In the genomic region with DNA sequence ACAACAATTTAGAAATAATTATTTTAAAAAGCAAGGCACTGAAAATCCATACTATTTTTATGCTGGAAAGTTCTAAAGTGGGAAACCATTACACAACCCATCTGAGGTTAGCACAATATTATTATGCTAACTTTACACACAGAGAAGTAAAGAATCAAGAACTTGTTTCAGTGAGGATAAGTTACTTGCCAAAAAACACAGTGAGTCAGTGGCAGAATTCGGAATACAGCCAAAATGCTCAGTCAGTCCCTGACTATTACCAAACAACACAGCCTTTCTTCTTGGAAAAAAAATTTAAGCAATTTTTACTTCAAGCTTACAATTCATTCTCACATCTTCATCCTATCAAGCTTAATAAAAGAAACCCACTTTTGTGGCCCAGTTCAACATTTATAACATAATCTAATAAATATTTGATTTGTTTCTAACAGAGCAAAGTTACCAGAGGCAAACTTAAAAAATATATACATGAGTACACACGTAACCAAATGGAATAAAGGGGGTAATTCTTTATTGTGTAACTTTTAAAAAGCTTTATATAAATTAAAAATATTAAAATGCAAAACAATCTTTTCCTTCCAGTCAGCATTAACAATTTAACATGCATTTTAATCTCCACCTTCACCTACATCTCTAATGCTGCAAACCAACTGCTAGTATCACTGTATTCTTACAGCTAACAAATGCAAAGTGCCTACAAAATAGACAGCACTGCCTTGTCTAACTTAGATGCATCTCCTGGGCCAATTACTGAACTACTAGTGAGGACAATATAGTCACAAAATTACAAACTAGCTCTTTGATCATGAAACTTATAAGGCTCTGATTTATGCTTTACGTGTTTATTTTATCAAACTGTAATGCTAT, we compare ENCODE assay signal across 9 cellular contexts. TPM values are rescaled to one million over a fixed set of nuclear protein-coding genes. Genes with fewer than 3 reads are reported as not detected.
A peak's percentile ranks its signal among the peaks of the same experiment; 100 is the strongest.
DNase-seq lines count a peak whose midpoint lies in the region; ATAC-seq and TF ChIP-seq lines count a peak whose summit lies in the region.
"Had no signal": no experiment of that assay in that cellular context is flagged by ENCODE, and none has a peak within 500 bp of the region (broad histone marks: within the 10 kb centered on the region; RNA-seq: fewer than 3 reads in every experiment).

No MANE protein-coding gene starts in this region.

- POLR2A ChIA-PET in HCT116 (lab: Charles Lee), result no interaction called here

- DNase-seq in HCT116 (ENCODE audit: low read depth, low spot score), result no peak
- DNase-seq in adrenal gland, result peak; percentile 60 to 84 (median 80)
- peak; percentile 75 for DNase-seq in glomerular endothelial cell (ENCODE audit: extremely low read depth, low read depth, low spot score)
- peak; percentile 90 for DNase-seq in smooth muscle cell of the brain vasculature (ENCODE audit: low read depth, low spot score)
- no peak for DNase-seq in DMS114 treated with DMSO at 0.1 percent for 48 hours (lab: John Stamatoyannopoulos, UW; ENCODE audit: unreplicated experiment)
- no peak for DNase-seq in BE2C
- DNase-seq: NCI-H2107 had no signal

- H3K27ac ChIP-seq in HCT116 (ENCODE audit: low read depth, low read length) (no peak overlapping the region), adrenal gland (no peak overlapping the region)

- no peak overlapping the region for H2AFZ ChIP-seq in HCT116 (ENCODE audit: low read depth, low read length, poor library complexity, severe bottlenecking)

- no peaks in the 10 kb centered on the region for H3K9me2 ChIP-seq in HCT116 (ENCODE audit: insufficient read depth)

- CTCF ChIA-PET in HCT116 (lab: Charles Lee), result no interaction called here

- TF ChIP-seq CTCF in HCT116 (IDR thresholded peaks at IDR 0.05 in 2 of 3, conservative IDR thresholded peaks at IDR 0.05 in 1 of 3; ENCODE audit: borderline replicate concordance in 1 of 3, insufficient read depth in 1 of 3, low read depth in 2 of 3, low read length in 2 of 3) (no peak), adrenal gland (IDR thresholded peaks at IDR 0.05) (no peak), BE2C (IDR thresholded peaks at IDR 0.05; ENCODE audit: low read depth, low read length) (no peak)

- no TSS peak for BruUV-seq in HCT116 (replicated peaks; lab: Mats Ljungman, UMichigan)

- WGBS in adrenal gland, 4 donors, result 68 to 72% (median 69%) methylated on average over 3 of the region's 3 CpGs

- H3K4me2 ChIP-seq in HCT116 (ENCODE audit: low read length), result no peak overlapping the region

- intact Hi-C loops in HCT116 (cut with micrococcal nuclease), result no loop called here
- intact Hi-C loops in adrenal gland (cut with DNase I), result no loop called here

- H4K20me1 ChIP-seq in HCT116 (ENCODE audit: insufficient read depth), result no peaks in the 10 kb centered on the region

- no peaks in the 10 kb centered on the region for H3K9me3 ChIP-seq in HCT116 (ENCODE audit: control insufficient read depth in 1 of 2, insufficient read depth in 1 of 2, low read depth in 1 of 2, low read length in 2 of 2)
- no peaks in the 10 kb centered on the region for H3K9me3 ChIP-seq in adrenal gland (replicated peaks in 1 of 3)
- H3K9me3 ChIP-seq in BE2C, result no peaks in the 10 kb centered on the region

- H3K27me3 ChIP-seq in HCT116 (ENCODE audit: insufficient read depth, low read length) (no peaks in the 10 kb centered on the region), adrenal gland (no peaks in the 10 kb centered on the region), BE2C (no peaks in the 10 kb centered on the region)

- H3K36me3 ChIP-seq in HCT116 (ENCODE audit: control insufficient read depth in 1 of 2, insufficient read depth in 2 of 2, low read length in 2 of 2), result no peaks in the 10 kb centered on the region
- H3K36me3 ChIP-seq in adrenal gland (replicated peaks in 1 of 2), result no peaks in the 10 kb centered on the region
- no peaks in the 10 kb centered on the region for H3K36me3 ChIP-seq in BE2C

- RAD21 ChIA-PET in HCT116 (lab: Charles Lee; ENCODE audit: low non-redundant PET in 1 of 2, low total read pairs in 2 of 2, uncharacterized antibody in 2 of 2, unreplicated experiment in 2 of 2), result no interaction called here

- H3K9ac ChIP-seq in HCT116 (ENCODE audit: low read length), result no peak overlapping the region

- ATAC-seq in HCT116, result no peak
- no peak for ATAC-seq in GM18498 (IDR thresholded peaks at IDR 0.05; ENCODE audit: unreplicated experiment)
- no peak for ATAC-seq in HG02571 (IDR thresholded peaks at IDR 0.05; ENCODE audit: unreplicated experiment)

- no peaks in the 10 kb centered on the region for H3K79me2 ChIP-seq in HCT116 (ENCODE audit: insufficient read depth, low read length)

- TF ChIP-seq POLR2A in HCT116 (IDR thresholded peaks at IDR 0.05; ENCODE audit: borderline replicate concordance, extremely low read depth, insufficient read depth, insufficient read length) (no peak), adrenal gland (IDR thresholded peaks at IDR 0.05) (no peak)

- no peak for TF ChIP-seq RAD21 in HCT116 (IDR thresholded peaks at IDR 0.05; ENCODE audit: low read depth)

- H3K4me3 ChIP-seq in HCT116 (replicated peaks in 1 of 2; ENCODE audit: low read depth in 1 of 2, low read length in 2 of 2) (no peak overlapping the region), adrenal gland (no peak overlapping the region), BE2C (ENCODE audit: low read depth, low read length) (no peak overlapping the region)

- no peaks in the 10 kb centered on the region for H3K4me1 ChIP-seq in HCT116 (ENCODE audit: control insufficient read depth in 1 of 2, insufficient read depth in 2 of 2, low read length in 2 of 2)
- peaks cover 4 to 23% of the 10 kb centered on the region in 2 donors for H3K4me1 ChIP-seq in adrenal gland (replicated peaks in 1 of 2)
- no peaks in the 10 kb centered on the region for H3K4me1 ChIP-seq in BE2C

TF ChIP-seq in HCT116, 20 proteins besides CTCF, POLR2A, EP300 and RAD21:
- TF ChIP-seq SP1 (IDR thresholded peaks at IDR 0.05; ENCODE audit: low read depth), result 0 out of 2 replicates have a peak, but pooled peaks have one; percentile 1
- TF ChIP-seq, protein P1, sequence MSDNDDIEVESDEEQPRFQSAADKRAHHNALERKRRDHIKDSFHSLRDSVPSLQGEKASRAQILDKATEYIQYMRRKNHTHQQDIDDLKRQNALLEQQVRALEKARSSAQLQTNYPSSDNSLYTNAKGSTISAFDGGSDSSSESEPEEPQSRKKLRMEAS (IDR thresholded peaks at IDR 0.05), result no peak

RNA-seq across cellular contexts. Expression of a gene that starts 55.2 kb away (rescaled TPM):
- 27.2 TPM for total RNA-seq in HCT116 (2021; ENCODE audit: unreplicated experiment)
- 7.7 and 10.0 TPM in 2 replicates for polyA plus RNA-seq in HCT116 (2012)
- 10 to 100 TPM; 18.5 to 71.3 (median 46.8) TPM for total RNA-seq in adrenal gland
- polyA plus RNA-seq in adrenal gland, result 10 to 100 TPM; 20.9 to 84.9 (median 31.9) TPM
- 40.0 and 45.7 TPM in 2 replicates for total RNA-seq in glomerular endothelial cell
- polyA plus RNA-seq in BE2C (2012; ENCODE audit: insufficient read depth, insufficient read length, low read depth), result 10.1 TPM

Comparison
In these comparisons a context has a peak if more than half of its experiments do, and no peak if none do; other contexts are left out.
1. DNase-seq: peak in adrenal gland (7 of 7), glomerular endothelial cell (single experiment) and smooth muscle cell of the brain vasculature (single experiment); none in HCT116 (single experiment), DMS114 treated with DMSO at 0.1 percent for 48 hours (single experiment) and BE2C (single experiment).